8 cellular contexts compared by ENCODE assay signal in genomic region chr17:7329360-7330098, GRCh38. TPM values are rescaled to one million over a fixed set of nuclear protein-coding genes. Genes with fewer than 3 reads are reported as not detected.
A peak's percentile ranks its signal among the peaks of the same experiment; 100 is the strongest.
DNase-seq lines count a peak whose midpoint lies in the region; ATAC-seq and TF ChIP-seq lines count a peak whose summit lies in the region.

No MANE protein-coding gene starts in this region.

- H2AFZ ChIP-seq in GM23248: peak overlapping the region; percentile 87

- H3K4me1 Mint-ChIP-seq in activated T-helper 17 cell treated with anti-CD3 and anti-CD28 coated beads, Interleukin-2, amount 50 U/mL, for 72 hours: peaks cover 20% of the 10 kb centered on the region
- peaks cover 39 to 53% (median 52%) of the 10 kb centered on the region in 3 donors for H3K4me1 Mint-ChIP-seq in naive B cell
- peaks cover 56% of the 10 kb centered on the region for H3K4me1 Mint-ChIP-seq in stimulated activated effector memory CD8-positive, alpha-beta T cell treated with anti-CD3 and anti-CD28 coated beads, Interleukin-12 subunit alpha, Interleukin-12 subunit beta, amount 100 ng/mL, for 72 hours

- H3F3A ChIP-seq in DOHH2 (ENCODE audit: control insufficient read depth, insufficient read depth): peaks cover 11% of the 10 kb centered on the region
- no peaks in the 10 kb centered on the region for H3F3A ChIP-seq in GM23248 (ENCODE audit: insufficient read depth)

- peak; percentile 98 for DNase-seq in GM23248
- DNase-seq in LHCN-M2 (ENCODE audit: low read depth): peak; percentile 99
- DNase-seq in RPMI7951 (ENCODE audit: low read depth): peak; percentile 97
- peak; percentile 100 for DNase-seq in fibroblast of gingiva (ENCODE audit: low read depth)
- peak; percentile 98 for DNase-seq in naive B cell
- DNase-seq in stimulated activated effector memory CD8-positive, alpha-beta T cell treated with anti-CD3 and anti-CD28 coated beads, Interleukin-12 subunit alpha, Interleukin-12 subunit beta, amount 100 ng/mL, for 72 hours (ENCODE audit: low spot score in 2 of 2): peak; percentile 89 to 97

- H3K4me2 ChIP-seq in DOHH2 (ENCODE audit: low read length) (peak overlapping the region; percentile 98), GM23248 (ENCODE audit: unreplicated experiment) (peak overlapping the region; percentile 88)

- peak overlapping the region; percentile 97 for H3K27ac Mint-ChIP-seq in activated T-helper 17 cell treated with anti-CD3 and anti-CD28 coated beads, Interleukin-2, amount 50 U/mL, for 72 hours
- peak overlapping the region; percentile 93 to 98 (median 96) for H3K27ac Mint-ChIP-seq in naive B cell
- peak overlapping the region; percentile 95 for H3K27ac Mint-ChIP-seq in stimulated activated effector memory CD8-positive, alpha-beta T cell treated with anti-CD3 and anti-CD28 coated beads, Interleukin-12 subunit alpha, Interleukin-12 subunit beta, amount 100 ng/mL, for 72 hours

- peak overlapping the region; percentile 94 for H3K27ac ChIP-seq in DOHH2 (ENCODE audit: low read depth, low read length)
- H3K27ac ChIP-seq in GM23248: peak overlapping the region; percentile 60

- peak overlapping the region; percentile 80 for H3K9ac ChIP-seq in GM23248

- H3K27me3 ChIP-seq in DOHH2 (ENCODE audit: control insufficient read depth, low read length) (no peaks in the 10 kb centered on the region), GM23248 (replicated peaks; ENCODE audit: insufficient read depth) (no peaks in the 10 kb centered on the region)

- H3K4me1 ChIP-seq in DOHH2 (ENCODE audit: control insufficient read depth, low read length) (peaks cover 54% of the 10 kb centered on the region), GM23248 (ENCODE audit: insufficient read depth) (peaks cover 7% of the 10 kb centered on the region; the same call in 1 of the 2 replicates)

- peak overlapping the region; percentile 99 for H3K4me3 Mint-ChIP-seq in activated T-helper 17 cell treated with anti-CD3 and anti-CD28 coated beads, Interleukin-2, amount 50 U/mL, for 72 hours
- peak overlapping the region; percentile 87 to 99 (median 96) for H3K4me3 Mint-ChIP-seq in naive B cell
- peak overlapping the region; percentile 88 for H3K4me3 Mint-ChIP-seq in stimulated activated effector memory CD8-positive, alpha-beta T cell treated with anti-CD3 and anti-CD28 coated beads, Interleukin-12 subunit alpha, Interleukin-12 subunit beta, amount 100 ng/mL, for 72 hours

- in situ Hi-C loops in GM23248 (cut with MboI): no loop called here

- WGBS in GM23248 (ENCODE audit: low coverage in 1 of 2, low lambda C conversion rate in 2 of 2, missing lambda C conversion rate in 2 of 2), 2 experiments: 0% methylated on average over 49 to 51 of the region's 51 CpGs

- H3K9me3 Mint-ChIP-seq in activated T-helper 17 cell treated with anti-CD3 and anti-CD28 coated beads, Interleukin-2, amount 50 U/mL, for 72 hours: no peaks in the 10 kb centered on the region
- H3K9me3 Mint-ChIP-seq in naive B cell: no peaks in the 10 kb centered on the region
- H3K9me3 Mint-ChIP-seq in stimulated activated effector memory CD8-positive, alpha-beta T cell treated with anti-CD3 and anti-CD28 coated beads, Interleukin-12 subunit alpha, Interleukin-12 subunit beta, amount 100 ng/mL, for 72 hours: no peaks in the 10 kb centered on the region

- no peak for TF ChIP-seq CTCF in DOHH2 (IDR thresholded peaks at IDR 0.05; ENCODE audit: low read depth, low read length, poor library complexity, severe bottlenecking)

- H3K36me3 ChIP-seq in DOHH2 (ENCODE audit: control insufficient read depth, low read length) (peaks cover 26% of the 10 kb centered on the region), GM23248 (ENCODE audit: low read depth) (no peaks in the 10 kb centered on the region; the same call in 1 of the 2 replicates)

- H3K4me3 ChIP-seq in DOHH2 (ENCODE audit: low read length) (peak overlapping the region; percentile 100), GM23248 (peak overlapping the region; percentile 83)

- H3K79me2 ChIP-seq in DOHH2 (ENCODE audit: control insufficient read depth, low read length) (peaks cover 27% of the 10 kb centered on the region), GM23248 (ENCODE audit: insufficient read depth) (peaks cover 21% of the 10 kb centered on the region)

- no peaks in the 10 kb centered on the region for H3K9me2 ChIP-seq in DOHH2 (replicated peaks; ENCODE audit: control insufficient read depth, low read length)
- no peaks in the 10 kb centered on the region for H3K9me2 ChIP-seq in GM23248 (ENCODE audit: insufficient read depth)

- peak; percentile 73 for ATAC-seq in activated T-helper 17 cell treated with anti-CD3 and anti-CD28 coated beads, Interleukin-2, amount 50 U/mL, for 72 hours (replicated peaks)
- peak; percentile 67 to 71 for ATAC-seq in naive B cell (ENCODE audit: low read depth in 2 of 2)
- peak; percentile 81 for ATAC-seq in stimulated activated effector memory CD8-positive, alpha-beta T cell treated with anti-CD3 and anti-CD28 coated beads, Interleukin-12 subunit alpha, Interleukin-12 subunit beta, amount 100 ng/mL, for 72 hours

- H3K9me3 ChIP-seq in DOHH2 (ENCODE audit: control insufficient read depth, insufficient read depth, low read length): no peaks in the 10 kb centered on the region
- no peaks in the 10 kb centered on the region for H3K9me3 ChIP-seq in GM23248 (ENCODE audit: low read depth)

- H3K36me3 Mint-ChIP-seq in activated T-helper 17 cell treated with anti-CD3 and anti-CD28 coated beads, Interleukin-2, amount 50 U/mL, for 72 hours (ENCODE audit: low read depth): no peaks in the 10 kb centered on the region
- H3K36me3 Mint-ChIP-seq in naive B cell: no peaks in the 10 kb centered on the region
- peaks cover 33% of the 10 kb centered on the region for H3K36me3 Mint-ChIP-seq in stimulated activated effector memory CD8-positive, alpha-beta T cell treated with anti-CD3 and anti-CD28 coated beads, Interleukin-12 subunit alpha, Interleukin-12 subunit beta, amount 100 ng/mL, for 72 hours

- H3K27me3 Mint-ChIP-seq in activated T-helper 17 cell treated with anti-CD3 and anti-CD28 coated beads, Interleukin-2, amount 50 U/mL, for 72 hours: no peaks in the 10 kb centered on the region
- no peaks in the 10 kb centered on the region for H3K27me3 Mint-ChIP-seq in naive B cell

- H4K20me1 ChIP-seq in DOHH2 (ENCODE audit: control insufficient read depth, insufficient read depth, low read depth, low read length) (no peaks in the 10 kb centered on the region), GM23248 (ENCODE audit: insufficient read depth) (no peaks in the 10 kb centered on the region)

RNA-seq across cellular contexts. Expression of gene NEURL4, which starts 0.4 kb away (rescaled TPM):
- 12.8 and 20.1 TPM in 2 replicates for total RNA-seq in GM23248 (2014; rRNA removed; shearing (Covaris generic))
- polyA plus RNA-seq in GM23248 (2016; fragmentation: Nextera tagmentation; extraction: Ambion mirVana) (2.0 and 2.1 TPM in 2 replicates), naive B cell (ENCODE audit: low read depth in 6 of 6) (1 to 10 TPM in 5 of 6 donors, not detected in 1; 1.2 to 2.7 (median 1.9) TPM)
- total RNA-seq in LHCN-M2 (2014; rRNA removed): 15.1 and 15.7 TPM in 2 replicates
- 10.0 TPM for polyA plus RNA-seq in LHCN-M2 (2012)
- total RNA-seq in RPMI7951 (2014; rRNA removed; shearing (Covaris generic)): 3.5 and 4.8 TPM in 2 replicates
- total RNA-seq in activated T-helper 17 cell treated with anti-CD3 and anti-CD28 coated beads, Interleukin-2, amount 50 U/mL, for 72 hours: 10 to 100 TPM; 22.9 to 33.0 TPM

RNA-seq across cellular contexts. Expression of gene ACAP1, which starts 6.8 kb away (rescaled TPM):
- total RNA-seq in GM23248 (2014; rRNA removed; shearing (Covaris generic)): 0.89 and 4.4 TPM in 2 replicates
- polyA plus RNA-seq in GM23248 (2016; fragmentation: Nextera tagmentation; extraction: Ambion mirVana) (15.6 and 15.7 TPM in 2 replicates), naive B cell (ENCODE audit: low read depth in 6 of 6) (100 to 1,000 TPM; 117 to 177 (median 155) TPM)
- total RNA-seq in LHCN-M2 (2014; rRNA removed): 1.5 TPM in 1 of 2 replicates, not detected in the other
- polyA plus RNA-seq in LHCN-M2 (2012): 18.6 TPM
- total RNA-seq in RPMI7951 (2014; rRNA removed; shearing (Covaris generic)): 0.12 and 0.20 TPM in 2 replicates
- 100 to 1,000 TPM; 527 to 774 TPM for total RNA-seq in activated T-helper 17 cell treated with anti-CD3 and anti-CD28 coated beads, Interleukin-2, amount 50 U/mL, for 72 hours

RNA-seq across cellular contexts. Expression of gene GPS2, which starts 14.4 kb away (rescaled TPM):
- 50.1 and 81.3 TPM in 2 replicates for total RNA-seq in GM23248 (2014; rRNA removed; shearing (Covaris generic))
- polyA plus RNA-seq in GM23248 (2016; fragmentation: Nextera tagmentation; extraction: Ambion mirVana): 53.8 and 59.4 TPM in 2 replicates
- total RNA-seq in LHCN-M2 (2014; rRNA removed): 98.7 and 119 TPM in 2 replicates
- polyA plus RNA-seq in LHCN-M2 (2012): 90.5 TPM
- total RNA-seq in RPMI7951 (2014; rRNA removed; shearing (Covaris generic)): 92.7 and 97.9 TPM in 2 replicates
- total RNA-seq in activated T-helper 17 cell treated with anti-CD3 and anti-CD28 coated beads, Interleukin-2, amount 50 U/mL, for 72 hours: 10 to 100 TPM; 38.3 to 65.6 TPM
- 100 to 1,000 TPM; 103 to 131 (median 107) TPM for polyA plus RNA-seq in naive B cell (ENCODE audit: low read depth in 6 of 6)

RNA-seq across cellular contexts. Expression of gene EIF5A, which starts 22.1 kb away (rescaled TPM):
- total RNA-seq in GM23248 (2014; rRNA removed; shearing (Covaris generic)): 869 and 956 TPM in 2 replicates
- polyA plus RNA-seq in GM23248 (2016; fragmentation: Nextera tagmentation; extraction: Ambion mirVana) (998 and 1,047 TPM in 2 replicates), naive B cell (ENCODE audit: low read depth in 6 of 6) (100 to 1,000 TPM; 195 to 802 (median 516) TPM)
- total RNA-seq in LHCN-M2 (2014; rRNA removed): 968 and 1,043 TPM in 2 replicates
- polyA plus RNA-seq in LHCN-M2 (2012): 1,070 TPM
- 414 and 526 TPM in 2 replicates for total RNA-seq in RPMI7951 (2014; rRNA removed; shearing (Covaris generic))
- total RNA-seq in activated T-helper 17 cell treated with anti-CD3 and anti-CD28 coated beads, Interleukin-2, amount 50 U/mL, for 72 hours: 100 to 1,000 TPM; 429 to 978 TPM

RNA-seq across cellular contexts. Expression of gene KCTD11, which starts 22.4 kb away (rescaled TPM):
- 24.9 and 27.2 TPM in 2 replicates for total RNA-seq in GM23248 (2014; rRNA removed; shearing (Covaris generic))
- polyA plus RNA-seq in GM23248 (2016; fragmentation: Nextera tagmentation; extraction: Ambion mirVana) (15.5 and 16.2 TPM in 2 replicates), naive B cell (ENCODE audit: low read depth in 6 of 6) (10 to 100 TPM in 2 of 6 donors, 1 to 10 TPM in 4; 3.3 to 13.2 (median 8.3) TPM)
- 8.3 and 9.0 TPM in 2 replicates for total RNA-seq in LHCN-M2 (2014; rRNA removed)
- 22.0 TPM for polyA plus RNA-seq in LHCN-M2 (2012)
- 3.4 and 5.1 TPM in 2 replicates for total RNA-seq in RPMI7951 (2014; rRNA removed; shearing (Covaris generic))
- total RNA-seq in activated T-helper 17 cell treated with anti-CD3 and anti-CD28 coated beads, Interleukin-2, amount 50 U/mL, for 72 hours: 10 to 100 TPM; 14.0 to 96.8 TPM

Comparison
In these comparisons a context has a peak if more than half of its experiments do, and no peak if none do; other contexts are left out.
1. Peak in every context shown above with its lines: DNase-seq, ATAC-seq, H3K4me3 ChIP-seq and H3K27ac ChIP-seq.
2. RNA of gene ACAP1, which starts 6.8 kb away (total RNA-seq): 527 to 774 TPM in activated T-helper 17 cell treated with anti-CD3 and anti-CD28 coated beads, Interleukin-2, amount 50 U/mL, for 72 hours; 0.89 to 4.4 TPM in GM23248, 0.12 to 0.20 TPM in RPMI7951 and 1.5 TPM in LHCN-M2; every median in the first group is over 10 times any median in the second.